Comparison of ENCODE assay signal across 8 cellular contexts in genomic region chr4:169619958-169620845, GRCh38. TPM values are rescaled to one million over a fixed set of nuclear protein-coding genes. Genes with fewer than 3 reads are reported as not detected.
DNase-seq lines count a peak whose midpoint lies in the region; FAIRE-seq and TF ChIP-seq lines count a peak whose summit lies in the region.

Gene CLCN3 (plus strand): TSS chr4:169620578. CDS start chr4:169635929, 15,351 bp downstream.

- no peak within 1 kb of the TSS for H3K14ac ChIP-seq in neuronal stem cell (ENCODE audit: low read length)

- no peak within 1 kb of the TSS for H4K91ac ChIP-seq in neuronal stem cell (ENCODE audit: low read depth, low read length, poor library complexity)

- peak within 1 kb of the TSS; percentile 97 for H3K4me3 Mint-ChIP-seq in HFFc6
- peak within 1 kb of the TSS; percentile 99 for H3K4me3 Mint-ChIP-seq in activated naive CD4-positive, alpha-beta T cell treated with anti-CD3 and anti-CD28 coated beads, Interleukin-2, amount 10 ng/mL, durations not matched to agents 7 days and 5 days

- no peak within 1 kb of the TSS for H2BK15ac ChIP-seq in neuronal stem cell (ENCODE audit: low read length)

- no peak within 1 kb of the TSS for H4K8ac ChIP-seq in neuronal stem cell (ENCODE audit: low read depth, low read length)

- H3K9ac ChIP-seq in SK-N-MC (ENCODE audit: insufficient read length), result peak within 1 kb of the TSS; percentile 91
- peak within 1 kb of the TSS; percentile 75 for H3K9ac ChIP-seq in neuronal stem cell (ENCODE audit: low read depth, low read length, poor library complexity)

- peak; percentile 76 for TF ChIP-seq POLR2A in NB4 (IDR thresholded peaks at IDR 0.05; ENCODE audit: extremely low read depth, insufficient read length)

- CTCF ChIA-PET in activated naive CD4-positive, alpha-beta T cell treated with anti-CD3 and anti-CD28 coated beads, Interleukin-2, amount 10 ng/mL, durations not matched to agents 7 days and 5 days (lab: Charles Lee), result interaction anchor here (0.8 to 1.7 kb wide), 4 partner anchors 9 to 44 kb away, joined by 3 to 4 read pairs (median 3); no protein-coding TSS in a partner anchor

- peak within 1 kb of the TSS; percentile 99 for H3K27ac Mint-ChIP-seq in HFFc6
- peak within 1 kb of the TSS; percentile 99 for H3K27ac Mint-ChIP-seq in activated naive CD4-positive, alpha-beta T cell treated with anti-CD3 and anti-CD28 coated beads, Interleukin-2, amount 10 ng/mL, durations not matched to agents 7 days and 5 days

- H3K4me1 Mint-ChIP-seq in HFFc6 (ENCODE audit: low read depth), result peaks cover 43% of the 10 kb centered on the region
- H3K4me1 Mint-ChIP-seq in activated naive CD4-positive, alpha-beta T cell treated with anti-CD3 and anti-CD28 coated beads, Interleukin-2, amount 10 ng/mL, durations not matched to agents 7 days and 5 days, result peaks cover 56% of the 10 kb centered on the region

- H2BK5ac ChIP-seq in neuronal stem cell (ENCODE audit: low read length), result peak within 1 kb of the TSS; percentile 6

- H3K36me3 Mint-ChIP-seq in HFFc6 (ENCODE audit: low read depth), result peaks cover 3% of the 10 kb centered on the region; the same call in 1 of the 2 replicates
- H3K36me3 Mint-ChIP-seq in activated naive CD4-positive, alpha-beta T cell treated with anti-CD3 and anti-CD28 coated beads, Interleukin-2, amount 10 ng/mL, durations not matched to agents 7 days and 5 days, result peaks cover 5% of the 10 kb centered on the region

- H2AK5ac ChIP-seq in neuronal stem cell (ENCODE audit: low read depth, low read length), result no peak within 1 kb of the TSS

- H3K79me1 ChIP-seq in neuronal stem cell (ENCODE audit: low read depth, low read length), result no peaks in the 10 kb centered on the region

- no peaks in the 10 kb centered on the region for H3K9me3 ChIP-seq in SK-N-MC (ENCODE audit: low read depth, low read length)
- H3K9me3 ChIP-seq in neuronal stem cell (replicated peaks in 1 of 2; ENCODE audit: control insufficient read depth in 2 of 2, insufficient read depth in 1 of 2, low read depth in 1 of 2, low read length in 2 of 2), result no peaks in the 10 kb centered on the region

- no peak within 1 kb of the TSS for H2BK120ac ChIP-seq in neuronal stem cell (ENCODE audit: low read depth, low read length)

- H3K4me3 ChIP-seq in NB4 (ENCODE audit: low read depth, low read length), result peak within 1 kb of the TSS; percentile 99
- H3K4me3 ChIP-seq in SK-N-MC, result peak within 1 kb of the TSS; percentile 84
- peak within 1 kb of the TSS; percentile 72 to 89 for H3K4me3 ChIP-seq in neuronal stem cell (ENCODE audit: low read length in 2 of 2)

- peak within 1 kb of the TSS; percentile 49 for H3K23ac ChIP-seq in neuronal stem cell (ENCODE audit: low read depth, low read length, poor library complexity)

- FAIRE-seq in frontal cortex (lab: Jason Lieb, UNC), result peak; percentile 17

- peak within 1 kb of the TSS; percentile 86 for H3K4me2 ChIP-seq in neuronal stem cell (ENCODE audit: insufficient read depth, low read length, poor library complexity, severe bottlenecking)

- H3K9me3 Mint-ChIP-seq in HFFc6, result no peaks in the 10 kb centered on the region
- H3K9me3 Mint-ChIP-seq in activated naive CD4-positive, alpha-beta T cell treated with anti-CD3 and anti-CD28 coated beads, Interleukin-2, amount 10 ng/mL, durations not matched to agents 7 days and 5 days, result no peaks in the 10 kb centered on the region

- no peaks in the 10 kb centered on the region for H3K27me3 ChIP-seq in neuronal stem cell (ENCODE audit: control insufficient read depth in 3 of 3, insufficient read depth in 3 of 3, low read depth in 1 of 3, low read length in 3 of 3)

- TF ChIP-seq CTCF in HFFc6 (IDR thresholded peaks at IDR 0.05) (no peak), NB4 (IDR thresholded peaks at IDR 0.05; ENCODE audit: low read depth, low read length) (no peak), subcutaneous adipose tissue (IDR thresholded peaks at IDR 0.05; ENCODE audit: low read depth) (no peak)

- no peak within 1 kb of the TSS for H2BK12ac ChIP-seq in neuronal stem cell (ENCODE audit: low read length)

- H2AFZ ChIP-seq in neuronal stem cell (ENCODE audit: low read length), result peak within 1 kb of the TSS; percentile 99

- H3K4ac ChIP-seq in neuronal stem cell (ENCODE audit: low read length), result no peak within 1 kb of the TSS

- H3K27me3 Mint-ChIP-seq in HFFc6 (ENCODE audit: insufficient read depth), result no peaks in the 10 kb centered on the region
- H3K27me3 Mint-ChIP-seq in activated naive CD4-positive, alpha-beta T cell treated with anti-CD3 and anti-CD28 coated beads, Interleukin-2, amount 10 ng/mL, durations not matched to agents 7 days and 5 days, result no peaks in the 10 kb centered on the region

- WGBS in neuronal stem cell (ENCODE audit: extremely low coverage in 2 of 2, insufficient read length in 2 of 2, insufficient replicate concordance in 1 of 2), 2 donors, result no CpG with 5 or more reads among the region's 66 CpGs

- H3K4me1 ChIP-seq in neuronal stem cell (ENCODE audit: control insufficient read depth in 2 of 2, insufficient read depth in 1 of 2, low read depth in 1 of 2, low read length in 2 of 2), result no peaks in the 10 kb centered on the region

- H3K36me3 ChIP-seq in SK-N-MC (ENCODE audit: insufficient read depth, low read length) (no peaks in the 10 kb centered on the region), neuronal stem cell (replicated peaks in 1 of 2; ENCODE audit: control insufficient read depth in 2 of 2, insufficient read depth in 2 of 2, low read length in 2 of 2) (no peaks in the 10 kb centered on the region)

- H3K27ac ChIP-seq in SK-N-MC (peak within 1 kb of the TSS; percentile 80; the same call in 1 of the 2 replicates), neuronal stem cell (replicated peaks; ENCODE audit: low read length) (peak within 1 kb of the TSS; percentile 64)

- peak within 1 kb of the TSS; percentile 88 for H3K18ac ChIP-seq in neuronal stem cell (ENCODE audit: low read length)

- DNase-seq in GM04503 (ENCODE audit: low read depth) (peak; percentile 81), HFFc6 (peak; percentile 95), NB4 (ENCODE audit: low read depth) (peak; percentile 96), SK-N-MC (ENCODE audit: low read depth, low spot score) (no peak), frontal cortex (ENCODE audit: low spot score in 2 of 2) (peak; percentile 83 to 89), neuronal stem cell (ENCODE audit: low spot score) (peak; percentile 94)
- peak; percentile 93 for DNase-seq in activated naive CD4-positive, alpha-beta T cell treated with anti-CD3 and anti-CD28 coated beads, Interleukin-2, amount 10 ng/mL, durations not matched to agents 7 days and 5 days

RNA-seq across cellular contexts. Expression of gene CLCN3, which starts in this region (rescaled TPM):
- total RNA-seq in HFFc6 (2021; fragmentation: NEBNext Ultra II Directional; extraction: Animal tissue kit (Norgen Biotek cat#: 25700)), result 10 to 100 TPM; 32.9 to 39.5 (median 35.0) TPM
- total RNA-seq in frontal cortex, result 92.9 TPM
- 22.6 TPM for polyA plus RNA-seq in neuronal stem cell (2013, experiment 1 of 2)
- 20.7 TPM for polyA plus RNA-seq in neuronal stem cell (2013, experiment 2 of 2)
- 10 to 100 TPM; 26.2 to 31.5 (median 28.4) TPM for total RNA-seq in subcutaneous adipose tissue
